11 cellular contexts compared by ENCODE assay signal in genomic region chr4:88018471-88018870, GRCh38. TPM values are rescaled to one million over a fixed set of nuclear protein-coding genes. Genes with fewer than 3 reads are reported as not detected.
DNase-seq lines count a peak whose midpoint lies in the region; ATAC-seq and TF ChIP-seq lines count a peak whose summit lies in the region.
"Had no signal": no experiment of that assay in that cellular context is flagged by ENCODE, and none has a peak within 500 bp of the region (broad histone marks: within the 10 kb centered on the region; RNA-seq: fewer than 3 reads in every experiment).

No MANE protein-coding gene starts in this region.

- TF ChIP-seq CTCF in heart left ventricle (IDR thresholded peaks at IDR 0.05) (no peak), gastrocnemius medialis (IDR thresholded peaks at IDR 0.05 in 4 of 5, conservative IDR thresholded peaks at IDR 0.05 in 1 of 5) (no peak)

- DNase-seq in GM04504 (ENCODE audit: low read depth): peak; percentile 57
- DNase-seq in heart left ventricle: peak in 4 of 5 donors; percentile 39 to 60 (median 50)
- peak in 1 of 2 donors; percentile 42 for DNase-seq in gastrocnemius medialis
- DNase-seq in natural killer cell treated with Interleukin-12 subunit alpha and Interleukin-12 subunit beta and Interleukin-15 and Interleukin-18, amount 100 ng/mL, for 72 hours (ENCODE audit: low spot score): no peak
- DNase-seq in effector CD8-positive, alpha-beta T cell (lab: John Stamatoyannopoulos, UW): no peak
- DNase-seq: DMS79 treated with DMSO at 0.1 percent for 48 hours had no signal

- H3K27ac Mint-ChIP-seq in natural killer cell treated with Interleukin-12 subunit alpha and Interleukin-12 subunit beta and Interleukin-15 and Interleukin-18, amount 100 ng/mL, for 72 hours: no peak overlapping the region

- intact Hi-C loops in heart left ventricle (cut with DNase I) (no loop called here), gastrocnemius medialis (cut with DNase I; ENCODE audit: low total_unique reads) (no loop called here)

- H3K36me3 ChIP-seq in heart left ventricle: peaks cover 0 to 35% (median 10%) of the 10 kb centered on the region in 9 donors
- no peaks in the 10 kb centered on the region for H3K36me3 ChIP-seq in gastrocnemius medialis
- H3K36me3 ChIP-seq: cardiac muscle cell had no signal

- H3K4me1 Mint-ChIP-seq in natural killer cell treated with Interleukin-12 subunit alpha and Interleukin-12 subunit beta and Interleukin-15 and Interleukin-18, amount 100 ng/mL, for 72 hours (ENCODE audit: low read depth in 2 of 2): peaks cover 0 to 4% of the 10 kb centered on the region in 2 donors

- H3K4me1 ChIP-seq in heart left ventricle (peaks cover 3 to 61% (median 33%) of the 10 kb centered on the region in 12 donors), gastrocnemius medialis (peaks cover 10 to 18% of the 10 kb centered on the region in 2 donors)

- H3K9me3 ChIP-seq in heart left ventricle (no peaks in the 10 kb centered on the region), gastrocnemius medialis (no peaks in the 10 kb centered on the region)

- 56 to 75% (median 68%) methylated on average over 5 of the region's 5 CpGs for WGBS in heart left ventricle, 4 donors

- no peaks in the 10 kb centered on the region for H3K9me3 Mint-ChIP-seq in natural killer cell treated with Interleukin-12 subunit alpha and Interleukin-12 subunit beta and Interleukin-15 and Interleukin-18, amount 100 ng/mL, for 72 hours

- ATAC-seq in heart left ventricle (peak; percentile 53 to 78 (median 66)), gastrocnemius medialis (peak; percentile 61 to 79), HG03025 (IDR thresholded peaks at IDR 0.05; ENCODE audit: low FRiP score, unreplicated experiment) (no peak), GM18498 (IDR thresholded peaks at IDR 0.05; ENCODE audit: unreplicated experiment) (no peak)
- no peak for ATAC-seq in natural killer cell treated with Interleukin-12 subunit alpha and Interleukin-12 subunit beta and Interleukin-15 and Interleukin-18, amount 100 ng/mL, for 72 hours
- ATAC-seq: activated CD4-positive, CD25-positive, alpha-beta regulatory T cell treated with anti-CD3 and anti-CD28 coated beads, Interleukin-2, amount 50 U/mL, for 24 hours had no signal

- H3K4me3 Mint-ChIP-seq in natural killer cell treated with Interleukin-12 subunit alpha and Interleukin-12 subunit beta and Interleukin-15 and Interleukin-18, amount 100 ng/mL, for 72 hours: no peak overlapping the region

- H3K27me3 Mint-ChIP-seq in natural killer cell treated with Interleukin-12 subunit alpha and Interleukin-12 subunit beta and Interleukin-15 and Interleukin-18, amount 100 ng/mL, for 72 hours: no peaks in the 10 kb centered on the region

- H3K4me3 ChIP-seq in heart left ventricle (peak overlapping the region in 1 of 12 donors; percentile 24), gastrocnemius medialis (peak overlapping the region in 2 of 4 donors; percentile 12 to 36)
- H3K4me3 ChIP-seq: cardiac muscle cell had no signal

- in situ Hi-C loops in gastrocnemius medialis (cut with MboI; ENCODE audit: low sequenced_read_pairs in 4 of 4): loop anchor here in 1 of 4 donors (25.0 kb wide), 1 partner anchor 481 kb away; the partner anchor contains the start of gene SPARCL1

- H3K27me3 ChIP-seq in heart left ventricle (no peaks in the 10 kb centered on the region), gastrocnemius medialis (no peaks in the 10 kb centered on the region)
- H3K27me3 ChIP-seq: cardiac muscle cell had no signal

- H3K27ac ChIP-seq in angular gyrus (ENCODE audit: low read depth, low read length) (peak overlapping the region; percentile 68), heart left ventricle (peak overlapping the region; percentile 49 to 90 (median 84)), gastrocnemius medialis (peak overlapping the region; percentile 72 to 85 (median 78))
- H3K27ac ChIP-seq: cardiac muscle cell had no signal

- H3K36me3 Mint-ChIP-seq in natural killer cell treated with Interleukin-12 subunit alpha and Interleukin-12 subunit beta and Interleukin-15 and Interleukin-18, amount 100 ng/mL, for 72 hours: no peaks in the 10 kb centered on the region

- TF ChIP-seq POLR2A in heart left ventricle (IDR thresholded peaks at IDR 0.05): no peak
- no peak for TF ChIP-seq POLR2A in gastrocnemius medialis (IDR thresholded peaks at IDR 0.05)

RNA-seq across cellular contexts. Expression of gene PKD2, which starts 11.0 kb away (rescaled TPM):
- total RNA-seq in heart left ventricle (10 to 100 TPM; 11.5 to 26.7 (median 17.2) TPM), gastrocnemius medialis (1 to 10 TPM; 4.1 to 7.6 (median 6.2) TPM)
- polyA plus RNA-seq in heart left ventricle: 10 to 100 TPM in 1 of 2 donors, 1 to 10 TPM in 1; 6.6 to 12.2 TPM
- 10 to 100 TPM in 1 of 2 donors, 1 to 10 TPM in 1; 7.8 to 19.5 TPM for total RNA-seq in natural killer cell treated with Interleukin-12 subunit alpha and Interleukin-12 subunit beta and Interleukin-15 and Interleukin-18, amount 100 ng/mL, for 72 hours

RNA-seq across cellular contexts. Expression of gene SPP1, which starts 43.0 kb away (rescaled TPM):
- 1,000 to 10,000 TPM in 1 of 9 donors, 10 to 100 TPM in 4, 1 to 10 TPM in 4; 6.4 to 1,074 (median 11.4) TPM for total RNA-seq in heart left ventricle
- polyA plus RNA-seq in heart left ventricle: 10 to 100 TPM in 1 of 2 donors, 1 to 10 TPM in 1; 1.6 to 42.9 TPM
- 10 to 100 TPM in 1 of 4 donors, 1 to 10 TPM in 2, not detected in 1; 1.4 to 13.6 (median 6.0) TPM for total RNA-seq in gastrocnemius medialis
- total RNA-seq in natural killer cell treated with Interleukin-12 subunit alpha and Interleukin-12 subunit beta and Interleukin-15 and Interleukin-18, amount 100 ng/mL, for 72 hours: not detected

Comparison
In these comparisons a context has a peak if more than half of its experiments do, and no peak if none do; other contexts are left out.
1. DNase-seq: peak in GM04504 (single experiment) and heart left ventricle (4 of 5); none in natural killer cell treated with Interleukin-12 subunit alpha and Interleukin-12 subunit beta and Interleukin-15 and Interleukin-18, amount 100 ng/mL, for 72 hours (single experiment) and effector CD8-positive, alpha-beta T cell (single experiment).
2. ATAC-seq: peak in heart left ventricle (4 of 4) and gastrocnemius medialis (2 of 2); none in natural killer cell treated with Interleukin-12 subunit alpha and Interleukin-12 subunit beta and Interleukin-15 and Interleukin-18, amount 100 ng/mL, for 72 hours (0 of 2), HG03025 (single experiment) and GM18498 (single experiment).
3. Peak in every context shown above with its lines, with median percentiles within 50 percentile points of each other: H3K27ac ChIP-seq.